Comparison of ENCODE assay signal across 2 cellular contexts in genomic region chr6:4487538-4487937, GRCh38.
TF ChIP-seq lines count a peak whose summit lies in the region.

No MANE protein-coding gene starts in this region.

TF ChIP-seq in Ishikawa, 13 proteins besides CTCF, POLR2A, EP300 and RAD21:
- TF ChIP-seq TEAD4 (IDR thresholded peaks at IDR 0.05) = no peak
- TF ChIP-seq CREB1 (IDR thresholded peaks at IDR 0.05; ENCODE audit: low read depth) = no peak
- TF ChIP-seq, protein P1, sequence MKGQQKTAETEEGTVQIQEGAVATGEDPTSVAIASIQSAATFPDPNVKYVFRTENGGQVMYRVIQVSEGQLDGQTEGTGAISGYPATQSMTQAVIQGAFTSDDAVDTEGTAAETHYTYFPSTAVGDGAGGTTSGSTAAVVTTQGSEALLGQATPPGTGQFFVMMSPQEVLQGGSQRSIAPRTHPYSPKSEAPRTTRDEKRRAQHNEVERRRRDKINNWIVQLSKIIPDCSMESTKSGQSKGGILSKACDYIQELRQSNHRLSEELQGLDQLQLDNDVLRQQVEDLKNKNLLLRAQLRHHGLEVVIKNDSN (IDR thresholded peaks at IDR 0.05) = peak; percentile 68
- no peak for TF ChIP-seq CEBPB (IDR thresholded peaks at IDR 0.05)
- TF ChIP-seq FOXM1 (IDR thresholded peaks at IDR 0.05; ENCODE audit: borderline replicate concordance, low read depth) = peak; percentile 49; the same call in 1 of the 2 replicates
- TF ChIP-seq TCF12 (IDR thresholded peaks at IDR 0.05; ENCODE audit: low read depth) = peak; percentile 56; the same call in 1 of the 2 replicates
- no peak for TF ChIP-seq TAF1 (IDR thresholded peaks at IDR 0.05; ENCODE audit: low read depth)

TF ChIP-seq in H1, 55 proteins besides CTCF, POLR2A, EP300 and RAD21:
- TF ChIP-seq BACH1 (IDR thresholded peaks at IDR 0.05; ENCODE audit: low read length) (peak; percentile 83), MAFK (IDR thresholded peaks at IDR 0.05; ENCODE audit: low read depth, low read length) (peak; percentile 62; the same call in 1 of the 2 replicates), ATF3 (IDR thresholded peaks at IDR 0.05; ENCODE audit: insufficient read depth, low read depth, low read length) (no peak)
- TF ChIP-seq, protein P2, sequence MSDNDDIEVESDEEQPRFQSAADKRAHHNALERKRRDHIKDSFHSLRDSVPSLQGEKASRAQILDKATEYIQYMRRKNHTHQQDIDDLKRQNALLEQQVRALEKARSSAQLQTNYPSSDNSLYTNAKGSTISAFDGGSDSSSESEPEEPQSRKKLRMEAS (IDR thresholded peaks at IDR 0.05) = no peak
